In genomic region chr11:69298778-69299461, GRCh38 we compare ENCODE assay signal across 10 cellular contexts. TPM values are rescaled to one million over a fixed set of nuclear protein-coding genes. Genes with fewer than 3 reads are reported as not detected.
DNase-seq lines count a peak whose midpoint lies in the region; ATAC-seq and TF ChIP-seq lines count a peak whose summit lies in the region.
"Had no signal": no experiment of that assay in that cellular context is flagged by ENCODE, and none has a peak within 500 bp of the region (broad histone marks: within the 10 kb centered on the region; RNA-seq: fewer than 3 reads in every experiment).

No MANE protein-coding gene starts in this region.

- no peaks in the 10 kb centered on the region for H3K27me3 ChIP-seq in ACC112 (ENCODE audit: insufficient read depth, low read length)
- no peaks in the 10 kb centered on the region for H3K27me3 ChIP-seq in ascending aorta
- H3K27me3 ChIP-seq in ovary: no peaks in the 10 kb centered on the region

- intact Hi-C loops in ascending aorta (cut with DNase I) (loop anchor here (5.0 to 10.0 kb wide), 2 partner anchors 118 to 294 kb away; no protein-coding TSS in a partner anchor), ovary (cut with DNase I) (no loop called here)

- H3K9me3 ChIP-seq in HEK293 (ENCODE audit: control insufficient read depth, insufficient read depth, low read depth, low read length): no peaks in the 10 kb centered on the region
- no peaks in the 10 kb centered on the region for H3K9me3 ChIP-seq in ascending aorta
- H3K9me3 ChIP-seq in mesodermal cell (ENCODE audit: control insufficient read depth, low read length): peaks cover 8% of the 10 kb centered on the region
- H3K9me3 ChIP-seq in ovary: no peaks in the 10 kb centered on the region

- DNase-seq in ascending aorta (ENCODE audit: low spot score in 2 of 2) (no peak), NCI-H1105 (lab: John Stamatoyannopoulos, UW) (no peak), ovary (no peak)
- DNase-seq: activated CD8-positive, alpha-beta memory T cell treated with anti-CD3 and anti-CD28 coated beads, Interleukin-2, amount 50 U/mL, for 4 hours; NCI-H2171 had no signal

- no peak for TF ChIP-seq POLR2A in ovary (IDR thresholded peaks at IDR 0.05)

- no peak for ATAC-seq in HG03565 (IDR thresholded peaks at IDR 0.05; ENCODE audit: unreplicated experiment)
- no peak for ATAC-seq in esophagus mucosa

- CTCF ChIA-PET in HEK293 (lab: Yijun Ruan, JAX): interaction anchor here (0.6 to 0.8 kb wide), 3 partner anchors 18 to 173 kb away, joined by 4 to 5 read pairs (median 5); no protein-coding TSS in a partner anchor

- H2AFZ ChIP-seq in ACC112 (ENCODE audit: low read length, unreplicated experiment): no peak overlapping the region

- peak overlapping the region; percentile 19; the same call in 1 of the 2 replicates for H3K4me3 ChIP-seq in ACC112 (ENCODE audit: low read depth, low read length)
- H3K4me3 ChIP-seq in HEK293 (ENCODE audit: low read depth, low read length): no peak overlapping the region
- peak overlapping the region in 1 of 2 donors; percentile 39 for H3K4me3 ChIP-seq in ascending aorta
- H3K4me3 ChIP-seq in mesodermal cell (ENCODE audit: extremely low read depth, insufficient read depth, low read length, poor library complexity, severe bottlenecking): no peak overlapping the region
- H3K4me3 ChIP-seq in ovary: no peak overlapping the region

- POLR2A ChIA-PET in HEK293 (lab: Yijun Ruan, JAX): no interaction called here

- H3K36me3 ChIP-seq in ACC112 (ENCODE audit: insufficient read depth, low read length) (no peaks in the 10 kb centered on the region), HEK293 (ENCODE audit: control insufficient read depth in 2 of 2, insufficient read depth in 1 of 2, low read length in 2 of 2) (no peaks in the 10 kb centered on the region), ascending aorta (no peaks in the 10 kb centered on the region), mesodermal cell (ENCODE audit: control insufficient read depth, insufficient read depth, low read length) (no peaks in the 10 kb centered on the region), ovary (no peaks in the 10 kb centered on the region)

- H3K4me1 ChIP-seq in ACC112 (ENCODE audit: control insufficient read depth, insufficient read depth, low read length, unreplicated experiment) (peaks cover 73% of the 10 kb centered on the region), HEK293 (ENCODE audit: control insufficient read depth, insufficient read depth, low read length) (peaks cover 6% of the 10 kb centered on the region; the same call in 1 of the 2 replicates), ascending aorta (peaks cover 27 to 38% of the 10 kb centered on the region in 2 donors), mesodermal cell (ENCODE audit: control insufficient read depth, insufficient read depth, low read length, poor library complexity, severe bottlenecking) (peaks cover 60% of the 10 kb centered on the region), ovary (ENCODE audit: insufficient read depth) (no peaks in the 10 kb centered on the region)

- WGBS in mesodermal cell (ENCODE audit: insufficient coverage in 2 of 2), 2 experiments: 74 to 81% methylated on average over 9 to 13 of the region's 17 CpGs
- WGBS in ovary, 3 donors: 72 to 86% (median 74%) methylated on average over 15 to 17 of the region's 17 CpGs

- TF ChIP-seq CTCF in HEK293 (tag by site-specific recombination; IDR thresholded peaks at IDR 0.05) (no peak), ascending aorta (IDR thresholded peaks at IDR 0.05) (no peak), ovary (IDR thresholded peaks at IDR 0.05) (no peak)

- TF ChIP-seq EP300 in ovary (IDR thresholded peaks at IDR 0.05): no peak

- no peaks in the 10 kb centered on the region for H3K79me2 ChIP-seq in ACC112 (ENCODE audit: control insufficient read depth, insufficient read depth, low read length, unreplicated experiment)

- peak overlapping the region; percentile 90 for H3K27ac ChIP-seq in ACC112 (ENCODE audit: low read depth, low read length)
- H3K27ac ChIP-seq in HEK293 (ENCODE audit: extremely low read depth, low read depth, low read length): no peak overlapping the region
- peak overlapping the region; percentile 85 to 93 for H3K27ac ChIP-seq in ascending aorta
- H3K27ac ChIP-seq in mesodermal cell (ENCODE audit: low read depth, low read length, severe bottlenecking): peak overlapping the region; percentile 95
- H3K27ac ChIP-seq in ovary: no peak overlapping the region

TF ChIP-seq in HEK293, 187 proteins besides CTCF, POLR2A, EP300 and RAD21:
- TF ChIP-seq GLIS1 (tag by site-specific recombination; IDR thresholded peaks at IDR 0.05) (peak; percentile 29; the same call in 1 of the 2 replicates), ZNF530 (tag by site-specific recombination; IDR thresholded peaks at IDR 0.05; ENCODE audit: low read depth) (no peak), ZBTB11 (tag by site-specific recombination; conservative IDR thresholded peaks at IDR 0.05; ENCODE audit: low read depth) (no peak), ZIC2 (tag by site-specific recombination; IDR thresholded peaks at IDR 0.05) (no peak; the same call in 1 of the 2 replicates), ZNF701 (tag by site-specific recombination; IDR thresholded peaks at IDR 0.05) (no peak)

RNA-seq across cellular contexts. Expression of gene MYEOV, which starts 5.0 kb away (rescaled TPM):
- total RNA-seq in ascending aorta: not detected
- polyA plus RNA-seq in mesodermal cell (2013, experiment 1 of 2): 1.3 TPM
- 2.2 TPM for polyA plus RNA-seq in mesodermal cell (2013, experiment 2 of 2)
- under 1 TPM in 5 of 7 donors, not detected in 2; 0.12 to 0.79 (median 0.66) TPM for total RNA-seq in ovary
- polyA plus RNA-seq in ovary: under 1 TPM in 1 of 2 donors, not detected in 1; 0.21 TPM
- total RNA-seq in esophagus mucosa: 4.7 TPM

Comparison
In these comparisons a context has a peak if more than half of its experiments do, and no peak if none do; other contexts are left out.
1. H3K27ac ChIP-seq: peak in ACC112 (single experiment), ascending aorta (2 of 2) and mesodermal cell (single experiment); none in HEK293 (single experiment) and ovary (0 of 2).